In genomic region chr16:9594047-9594446, GRCh38 we compare ENCODE assay signal across 6 cellular contexts.
"Had no signal": no experiment of that assay in that cellular context is flagged by ENCODE, and none has a peak within 500 bp of the region (broad histone marks: within the 10 kb centered on the region; RNA-seq: fewer than 3 reads in every experiment).

No MANE protein-coding gene starts in this region.

- H3K4me2 ChIP-seq: KMS-11 had no signal

- H3K27ac ChIP-seq: HL-60, KMS-11 had no signal

- DNase-seq: IMR-90, KBM-7, KG1 had no signal

- FAIRE-seq: HTR-8/SVneo had no signal

- H3K9ac ChIP-seq: KMS-11 had no signal
